ENCODE assay signal across 17 cellular contexts in genomic region chr3:47113669-47114365, GRCh38. TPM values are rescaled to one million over a fixed set of nuclear protein-coding genes. Genes with fewer than 3 reads are reported as not detected.
DNase-seq lines count a peak whose midpoint lies in the region; ATAC-seq and TF ChIP-seq lines count a peak whose summit lies in the region.
"Had no signal": no experiment of that assay in that cellular context is flagged by ENCODE, and none has a peak within 500 bp of the region (broad histone marks: within the 10 kb centered on the region; RNA-seq: fewer than 3 reads in every experiment).

No MANE protein-coding gene starts in this region.

- no peaks in the 10 kb centered on the region for H3K9me3 ChIP-seq in HAP-1
- no peaks in the 10 kb centered on the region for H3K9me3 ChIP-seq in CD4-positive, alpha-beta T cell (ENCODE audit: control insufficient read depth, low read length)
- H3K9me3 ChIP-seq in testis: no peaks in the 10 kb centered on the region
- H3K9me3 ChIP-seq: upper lobe of left lung had no signal

- peak; percentile 71 for DNase-seq in A172 (ENCODE audit: low spot score)
- peak; percentile 20 to 76 for DNase-seq in HAP-1 (ENCODE audit: low spot score in 2 of 2)
- DNase-seq in RPMI7951 (ENCODE audit: low read depth): peak; percentile 21
- peak; percentile 6 for DNase-seq in fibroblast of gingiva (ENCODE audit: low read depth)
- DNase-seq in D341Med (ENCODE audit: low spot score): no peak
- no peak for DNase-seq in CD4-positive, alpha-beta T cell
- no peak for DNase-seq in activated CD4-positive, CD25-positive, alpha-beta regulatory T cell (lab: John Stamatoyannopoulos, UW)
- no peak for DNase-seq in testis
- DNase-seq: activated CD4-positive, alpha-beta T cell treated with anti-CD3 and anti-CD28 coated beads, Interleukin-2, amount 50 U/mL, for 48 hours; AML-193; aorta; glutamatergic neuron; PC-9; upper lobe of left lung had no signal

- no peak for TF ChIP-seq POLR2A in testis (IDR thresholded peaks at IDR 0.05)

- CTCF ChIA-PET in CD4-positive, alpha-beta T cell (lab: Charles Lee): interaction anchor here (1.2 to 1.9 kb wide), 2 partner anchors 51 to 55 kb away, joined by 3 to 5 read pairs; partner anchors contain the start of gene SETD2

- H3K36me3 Mint-ChIP-seq in CD4-positive, alpha-beta T cell (ENCODE audit: low read depth): peaks cover 87% of the 10 kb centered on the region

- no peak for TF ChIP-seq CTCF in CD4-positive, alpha-beta T cell (IDR thresholded peaks at IDR 0.05)
- TF ChIP-seq CTCF in testis (IDR thresholded peaks at IDR 0.05): no peak

- ATAC-seq in CD4-positive, alpha-beta T cell (ENCODE audit: poor library complexity): no peak
- ATAC-seq: HCT116, K562 had no signal

- H3K27me3 ChIP-seq in HAP-1 (ENCODE audit: low read depth) (no peaks in the 10 kb centered on the region; the same call in 1 of the 2 replicates), testis (no peaks in the 10 kb centered on the region)
- H3K27me3 ChIP-seq in CD4-positive, alpha-beta T cell (ENCODE audit: control insufficient read depth, insufficient read depth, low read length): no peaks in the 10 kb centered on the region
- H3K27me3 ChIP-seq: neural progenitor cell, upper lobe of left lung had no signal

- H3K4me3 ChIP-seq in HAP-1: no peak overlapping the region
- no peak overlapping the region for H3K4me3 ChIP-seq in testis
- H3K4me3 ChIP-seq: K562, neural progenitor cell, PC-9, upper lobe of left lung had no signal

- intact Hi-C loops in CD4-positive, alpha-beta T cell (cut with DNase I, micrococcal nuclease): loop anchor here in 1 of 2 experiments (5.0 kb wide), 1 partner anchor 63 kb away; no protein-coding TSS in a partner anchor
- intact Hi-C loops in testis (cut with DNase I; ENCODE audit: low total_unique reads): no loop called here

- no peaks in the 10 kb centered on the region for H3K27me3 Mint-ChIP-seq in CD4-positive, alpha-beta T cell

- H3K4me1 Mint-ChIP-seq in CD4-positive, alpha-beta T cell (ENCODE audit: low read depth): peaks cover 19% of the 10 kb centered on the region
- H3K4me1 Mint-ChIP-seq: neural progenitor cell had no signal

- H3K9me3 Mint-ChIP-seq in CD4-positive, alpha-beta T cell: no peaks in the 10 kb centered on the region
- H3K9me3 Mint-ChIP-seq: neural progenitor cell had no signal

- no peak overlapping the region for H3K4me3 Mint-ChIP-seq in CD4-positive, alpha-beta T cell
- H3K4me3 Mint-ChIP-seq: neural progenitor cell had no signal

- in situ Hi-C loops in HAP-1 (cut with MboI; ENCODE audit: low sequenced_read_pairs): no loop called here

- 90 to 91% methylated on average over 5 of the region's 5 CpGs for WGBS in testis, 2 donors

- POLR2A ChIA-PET in CD4-positive, alpha-beta T cell (lab: Charles Lee): no interaction called here

- H3K27ac Mint-ChIP-seq in CD4-positive, alpha-beta T cell: no peak overlapping the region
- H3K27ac Mint-ChIP-seq: neural progenitor cell had no signal

- H3K27ac ChIP-seq in CD4-positive, alpha-beta T cell (ENCODE audit: low read depth, low read length): no peak overlapping the region
- H3K27ac ChIP-seq in testis: no peak overlapping the region
- H3K27ac ChIP-seq: neural progenitor cell, PC-9, upper lobe of left lung had no signal

- peaks cover 13% of the 10 kb centered on the region for H3K4me1 ChIP-seq in HAP-1
- H3K4me1 ChIP-seq in testis: peaks cover 5% of the 10 kb centered on the region

- H3K36me3 ChIP-seq in HAP-1 (replicated peaks) (peaks cover 42% of the 10 kb centered on the region), testis (ENCODE audit: low read depth, missing control alignments) (no peaks in the 10 kb centered on the region)

RNA-seq across cellular contexts. Expression of gene SETD2, which starts 50.1 kb away (rescaled TPM):
- total RNA-seq in A172 (2014; rRNA removed; shearing (Covaris generic)): 22.6 and 25.2 TPM in 2 replicates
- total RNA-seq in RPMI7951 (2014; rRNA removed; shearing (Covaris generic)): 17.5 and 21.1 TPM in 2 replicates
- total RNA-seq in CD4-positive, alpha-beta T cell: 10 to 100 TPM; 87.3 to 87.4 TPM
- total RNA-seq in testis: 10 to 100 TPM; 76.7 to 95.2 TPM
- polyA plus RNA-seq in testis (ENCODE audit: insufficient read depth, low read depth, low replicate concordance): 37.1 TPM

Comparison
In these comparisons a context has a peak if more than half of its experiments do, and no peak if none do; other contexts are left out.
1. DNase-seq: peak in A172 (single experiment), HAP-1 (2 of 2), RPMI7951 (single experiment) and fibroblast of gingiva (single experiment); none in D341Med (single experiment), CD4-positive, alpha-beta T cell (0 of 10), activated CD4-positive, CD25-positive, alpha-beta regulatory T cell (0 of 4) and testis (single experiment).